Comparison of ENCODE assay signal across 1 cellular context in genomic region chr16:73672135-73672534, GRCh38.
TF ChIP-seq lines count a peak whose summit lies in the region.

No MANE protein-coding gene starts in this region.

TF ChIP-seq in neural cell, 6 proteins besides CTCF, POLR2A, EP300 and RAD21 (continued from another document):
- TF ChIP-seq REST (IDR thresholded peaks at IDR 0.05; ENCODE audit: borderline replicate concordance) = peak; percentile 50
- TF ChIP-seq TAF1 (IDR thresholded peaks at IDR 0.05; ENCODE audit: low read depth) = no peak
